30 cellular contexts compared by ENCODE assay signal in the genomic region with DNA sequence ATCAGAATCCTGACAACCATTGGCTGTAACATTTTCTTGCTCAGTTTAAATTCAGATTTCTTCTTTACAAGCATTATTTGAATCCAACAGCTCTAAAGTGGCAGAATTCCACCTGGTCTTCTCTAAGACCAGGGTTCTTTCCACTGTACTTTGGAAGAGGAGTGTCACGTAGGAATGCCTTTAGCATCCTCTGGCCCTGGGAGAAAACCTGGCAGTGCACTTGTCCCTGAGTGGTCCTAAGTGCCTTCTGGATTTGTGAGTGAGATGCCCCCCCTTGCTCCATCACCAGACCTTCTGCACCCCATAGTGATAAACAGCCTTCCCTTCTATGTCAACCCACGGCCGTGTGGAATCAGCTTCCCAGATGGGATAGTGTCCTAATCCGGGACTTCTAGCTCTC. TPM values are rescaled to one million over a fixed set of nuclear protein-coding genes. Genes with fewer than 3 reads are reported as not detected.
"Had no signal": no experiment of that assay in that cellular context is flagged by ENCODE, and none has a peak within 500 bp of the region (broad histone marks: within the 10 kb centered on the region; RNA-seq: fewer than 3 reads in every experiment).

No MANE protein-coding gene starts in this region.

- H3K27me3 ChIP-seq: stomach, suprapubic skin, testis, thyroid gland, tibial artery, tibial nerve, transverse colon, upper lobe of left lung, upper lobe of right lung, uterus, vagina had no signal

- H3K27ac Mint-ChIP-seq: stimulated activated effector memory CD8-positive, alpha-beta T cell treated with anti-CD3 and anti-CD28 coated beads, Interleukin-12 subunit alpha, Interleukin-12 subunit beta, amount 100 ng/mL, for 72 hours; stimulated activated memory B cell treated with anti-CD40 and anti-IgM and Interleukin-4, amounts not matched to agents 10 μg/mL and 1 μg/mL and 100 μg/mL, for 72 hours; stimulated activated naive B cell treated with anti-CD40 and anti-IgM and Interleukin-4, amounts not matched to agents 10 μg/mL and 1 μg/mL and 100 μg/mL, for 72 hours; stimulated activated naive CD8-positive, alpha-beta T cell treated with anti-CD3 and anti-CD28 coated beads, Interleukin-15, Interleukin-2, amounts not matched to agents 100 ng/mL and 50 ng/mL, for 24 hours; type B pancreatic cell had no signal

- H3K4me1 Mint-ChIP-seq: stimulated activated effector memory CD8-positive, alpha-beta T cell treated with anti-CD3 and anti-CD28 coated beads, Interleukin-12 subunit alpha, Interleukin-12 subunit beta, amount 100 ng/mL, for 72 hours; stimulated activated memory B cell treated with anti-CD40 and anti-IgM and Interleukin-4, amounts not matched to agents 10 μg/mL and 1 μg/mL and 100 μg/mL, for 72 hours; stimulated activated naive B cell treated with anti-CD40 and anti-IgM and Interleukin-4, amounts not matched to agents 10 μg/mL and 1 μg/mL and 100 μg/mL, for 72 hours had no signal

- DNase-seq: stimulated activated CD4-positive, alpha-beta T cell treated with anti-CD3 and anti-CD28 coated beads, Interleukin-2, amount 100 ng/mL, for 48 hours; stimulated activated CD4-positive, alpha-beta T cell treated with anti-CD3 and anti-CD28 coated beads, Interleukin-4, amount 100 ng/mL, for 1 hour; stimulated activated CD4-positive, alpha-beta T cell treated with anti-CD3 and anti-CD28 coated beads, Interleukin-4, amount 100 ng/mL, for 24 hours; stimulated activated CD4-positive, alpha-beta T cell treated with anti-CD3 and anti-CD28 coated beads, Interleukin-4, amount 100 ng/mL, for 4 hours; stimulated activated CD8-positive, alpha-beta memory T cell treated with anti-CD3 and anti-CD28 coated beads, Interleukin-4, amount 100 ng/mL, for 48 hours; stimulated activated naive B cell treated with anti-CD40 and anti-IgM and Interleukin-4, amounts not matched to agents 10 μg/mL and 1 μg/mL and 100 μg/mL, for 72 hours; stimulated activated naive CD4-positive, alpha-beta T cell; stimulated activated naive CD4-positive, alpha-beta T cell treated with Interleukin-2 at 50 U/mL for 16 hours; stimulated activated naive CD8-positive, alpha-beta T cell treated with anti-CD3 and anti-CD28 coated beads, Interleukin-15, amount 100 ng/mL, for 72 hours; stimulated activated naive CD8-positive, alpha-beta T cell treated with anti-CD3 and anti-CD28 coated beads, Interleukin-15, Interleukin-2, amounts not matched to agents 100 U/mL and 50 U/mL, for 24 hours; stomach; substantia nigra; testis; thyroid gland; tibial artery; transverse colon; trophoblast cell; upper lobe of left lung; upper lobe of right lung; uterus had no signal

- H3K36me3 Mint-ChIP-seq: stimulated activated effector memory CD8-positive, alpha-beta T cell treated with anti-CD3 and anti-CD28 coated beads, Interleukin-12 subunit alpha, Interleukin-12 subunit beta, amount 100 ng/mL, for 72 hours; stimulated activated memory B cell treated with anti-CD40 and anti-IgM and Interleukin-4, amounts not matched to agents 10 μg/mL and 1 μg/mL and 100 μg/mL, for 72 hours; stimulated activated naive B cell treated with anti-CD40 and anti-IgM and Interleukin-4, amounts not matched to agents 10 μg/mL and 1 μg/mL and 100 μg/mL, for 72 hours; type B pancreatic cell had no signal

- H3K36me3 ChIP-seq: stomach, suprapubic skin, thoracic aorta, thyroid gland, tibial artery, tibial nerve, transverse colon, upper lobe of left lung, upper lobe of right lung, uterus, vagina had no signal

- H3K27ac ChIP-seq: stomach, suprapubic skin, testis, thoracic aorta, thyroid gland, tibial artery, tibial nerve, transverse colon, upper lobe of left lung, upper lobe of right lung, uterus, vagina had no signal

- ATAC-seq: stimulated activated effector memory CD8-positive, alpha-beta T cell treated with anti-CD3 and anti-CD28 coated beads, Interleukin-12 subunit alpha, Interleukin-12 subunit beta, amount 100 ng/mL, for 72 hours; stimulated activated memory B cell treated with anti-CD40 and anti-IgM and Interleukin-4, amounts not matched to agents 10 μg/mL and 1 μg/mL and 100 μg/mL, for 72 hours; stimulated activated naive B cell treated with anti-CD40 and anti-IgM and Interleukin-4, amounts not matched to agents 10 μg/mL and 1 μg/mL and 100 μg/mL, for 72 hours; stimulated activated naive CD8-positive, alpha-beta T cell treated with anti-CD3 and anti-CD28 coated beads, Interleukin-15, amount 100 ng/mL, for 72 hours; stimulated activated naive CD8-positive, alpha-beta T cell treated with anti-CD3 and anti-CD28 coated beads, Interleukin-15, Interleukin-2, amounts not matched to agents 100 U/mL and 50 U/mL, for 24 hours; upper lobe of right lung had no signal

- H3K4me1 ChIP-seq: stomach, suprapubic skin, testis, thyroid gland, tibial artery, tibial nerve, transverse colon, upper lobe of left lung, upper lobe of right lung, uterus, vagina had no signal

- H3K9me3 Mint-ChIP-seq: stimulated activated effector memory CD8-positive, alpha-beta T cell treated with anti-CD3 and anti-CD28 coated beads, Interleukin-12 subunit alpha, Interleukin-12 subunit beta, amount 100 ng/mL, for 72 hours; stimulated activated memory B cell treated with anti-CD40 and anti-IgM and Interleukin-4, amounts not matched to agents 10 μg/mL and 1 μg/mL and 100 μg/mL, for 72 hours; stimulated activated naive B cell treated with anti-CD40 and anti-IgM and Interleukin-4, amounts not matched to agents 10 μg/mL and 1 μg/mL and 100 μg/mL, for 72 hours; stimulated activated naive CD8-positive, alpha-beta T cell treated with anti-CD3 and anti-CD28 coated beads, Interleukin-15, amount 100 ng/mL, for 72 hours; stimulated activated naive CD8-positive, alpha-beta T cell treated with anti-CD3 and anti-CD28 coated beads, Interleukin-15, Interleukin-2, amounts not matched to agents 100 ng/mL and 50 ng/mL, for 24 hours; type B pancreatic cell had no signal

- H3K9me3 ChIP-seq: stomach, suprapubic skin, testis, thoracic aorta, thyroid gland, tibial artery, tibial nerve, transverse colon, upper lobe of left lung, upper lobe of right lung, uterus, vagina had no signal

- H3K4me3 Mint-ChIP-seq: stimulated activated effector memory CD8-positive, alpha-beta T cell treated with anti-CD3 and anti-CD28 coated beads, Interleukin-12 subunit alpha, Interleukin-12 subunit beta, amount 100 ng/mL, for 72 hours; stimulated activated memory B cell treated with anti-CD40 and anti-IgM and Interleukin-4, amounts not matched to agents 10 μg/mL and 1 μg/mL and 100 μg/mL, for 72 hours; stimulated activated naive B cell treated with anti-CD40 and anti-IgM and Interleukin-4, amounts not matched to agents 10 μg/mL and 1 μg/mL and 100 μg/mL, for 72 hours; stimulated activated naive CD8-positive, alpha-beta T cell treated with anti-CD3 and anti-CD28 coated beads, Interleukin-15, amount 100 ng/mL, for 72 hours; stimulated activated naive CD8-positive, alpha-beta T cell treated with anti-CD3 and anti-CD28 coated beads, Interleukin-15, Interleukin-2, amounts not matched to agents 100 ng/mL and 50 ng/mL, for 24 hours; type B pancreatic cell had no signal

- H3K27me3 Mint-ChIP-seq: stimulated activated memory B cell treated with anti-CD40 and anti-IgM and Interleukin-4, amounts not matched to agents 10 μg/mL and 1 μg/mL and 100 μg/mL, for 72 hours; stimulated activated naive CD8-positive, alpha-beta T cell treated with anti-CD3 and anti-CD28 coated beads, Interleukin-15, amount 100 ng/mL, for 72 hours had no signal

- H3K4me3 ChIP-seq: stomach, suprapubic skin, testis, thoracic aorta, thyroid gland, tibial artery, tibial nerve, transverse colon, upper lobe of left lung, upper lobe of right lung, uterus, vagina had no signal

RNA-seq across cellular contexts. Expression of gene NHLH2, which starts 57.1 kb away (rescaled TPM):
- total RNA-seq: stomach, subcutaneous adipose tissue, thoracic aorta, thyroid gland, transverse colon, urinary bladder, uterus had no signal
- polyA plus RNA-seq: urinary bladder had no signal
